Comparison of ENCODE assay signal across 14 cellular contexts in genomic region chr17:58343131-58343530, GRCh38. TPM values are rescaled to one million over a fixed set of nuclear protein-coding genes. Genes with fewer than 3 reads are reported as not detected.
DNase-seq lines count a peak whose midpoint lies in the region; ATAC-seq and TF ChIP-seq lines count a peak whose summit lies in the region.
"Had no signal": no experiment of that assay in that cellular context is flagged by ENCODE, and none has a peak within 500 bp of the region (broad histone marks: within the 10 kb centered on the region; RNA-seq: fewer than 3 reads in every experiment).

No MANE protein-coding gene starts in this region.

- TF ChIP-seq CTCF in lower lobe of right lung (IDR thresholded peaks at IDR 0.05) = no peak

- no peak overlapping the region for H3K4me3 ChIP-seq in lower lobe of right lung

- H3K27ac Mint-ChIP-seq in T-helper 17 cell = peak overlapping the region; percentile 100
- H3K27ac Mint-ChIP-seq: H9 had no signal

- peak overlapping the region; percentile 93 for H3K4me3 Mint-ChIP-seq in T-helper 17 cell
- H3K4me3 Mint-ChIP-seq: H9 had no signal

- H3K9me3 ChIP-seq in T-helper 17 cell (ENCODE audit: control insufficient read depth, low read length, poor library complexity, severe bottlenecking) (no peaks in the 10 kb centered on the region), lower lobe of right lung (no peaks in the 10 kb centered on the region)

- H3K27me3 Mint-ChIP-seq in T-helper 17 cell = no peaks in the 10 kb centered on the region

- intact Hi-C loops in lower lobe of right lung (cut with DNase I) = no loop called here

- peak overlapping the region; percentile 31 for H3K27ac ChIP-seq in lower lobe of right lung

- H3K36me3 ChIP-seq in lower lobe of right lung = peaks cover 52% of the 10 kb centered on the region

- H3K36me3 Mint-ChIP-seq in T-helper 17 cell (ENCODE audit: low read depth) = peaks cover 5% of the 10 kb centered on the region

- ATAC-seq in T-helper 17 cell = no peak
- no peak for ATAC-seq in lower lobe of right lung
- no peak for ATAC-seq in SK-N-SH treated with all-trans-retinoic acid at 6 μM for 48 hours

- DNase-seq in stimulated activated CD4-positive, alpha-beta T cell treated with anti-CD3 and anti-CD28 coated beads, Interleukin-15, amount 100 ng/mL, for 24 hours = peak; percentile 27
- DNase-seq in stimulated activated CD4-positive, alpha-beta T cell treated with anti-CD3 and anti-CD28 coated beads, Interleukin-2, amount 100 ng/mL, for 48 hours = no peak
- DNase-seq in T-helper 17 cell (no peak), lower lobe of right lung (no peak), ecto neural progenitor cell (ENCODE audit: low spot score) (no peak), DMS79 (lab: John Stamatoyannopoulos, UW) (no peak), DMS153 (lab: John Stamatoyannopoulos, UW) (no peak)
- DNase-seq: effector CD8-positive, alpha-beta T cell; foreskin fibroblast; H9; NCI-H2029; NCI-H82; SHP77 had no signal

- H3K4me1 ChIP-seq in lower lobe of right lung = peaks cover 38% of the 10 kb centered on the region

- H3K4me1 Mint-ChIP-seq in T-helper 17 cell = peaks cover 70% of the 10 kb centered on the region

- H3K27me3 ChIP-seq in lower lobe of right lung (ENCODE audit: low read depth) = peaks cover 4% of the 10 kb centered on the region

TF ChIP-seq in SK-N-SH treated with all-trans-retinoic acid at 6 μM for 48 hours, 23 proteins besides CTCF, POLR2A, EP300 and RAD21:
- TF ChIP-seq ESRRG (CRISPR knock-in tag; IDR thresholded peaks at IDR 0.05) (no peak), TSHZ2 (CRISPR knock-in tag; IDR thresholded peaks at IDR 0.05) (no peak), CSDC2 (CRISPR knock-in tag; IDR thresholded peaks at IDR 0.05) (no peak), ZFP3 (CRISPR knock-in tag; IDR thresholded peaks at IDR 0.05) (no peak), OSR1 (CRISPR knock-in tag; IDR thresholded peaks at IDR 0.05) (no peak), ISL1 (CRISPR knock-in tag; IDR thresholded peaks at IDR 0.05) (no peak), CSRNP3 (CRISPR knock-in tag; IDR thresholded peaks at IDR 0.05) (no peak)

RNA-seq across cellular contexts. Expression of gene SUPT4H1, which starts 8.9 kb away (rescaled TPM):
- total RNA-seq in T-helper 17 cell (10 to 100 TPM; 41.3 to 50.6 TPM), lower lobe of right lung (82.4 TPM)

RNA-seq across cellular contexts. Expression of gene TSPOAP1, which starts 14.5 kb away (rescaled TPM):
- total RNA-seq in T-helper 17 cell = 10 to 100 TPM; 30.5 to 32.8 TPM
- total RNA-seq in lower lobe of right lung = 20.2 TPM
